In genomic region chr9:135929656-135930445, GRCh38 we compare ENCODE assay signal across 27 cellular contexts.
"Had no signal": no experiment of that assay in that cellular context is flagged by ENCODE, and none has a peak within 500 bp of the region (broad histone marks: within the 10 kb centered on the region; RNA-seq: fewer than 3 reads in every experiment).

No MANE protein-coding gene starts in this region.

- H3K27ac ChIP-seq: heart right ventricle, left lung, lower lobe of right lung, neural progenitor cell, right lobe of liver, stomach, thyroid gland, upper lobe of right lung had no signal

- FAIRE-seq: islet of Langerhans, small intestine had no signal

- ATAC-seq: activated CD8-positive, alpha-beta T cell treated with anti-CD3 and anti-CD28 coated beads for 36 hours; activated naive CD8-positive, alpha-beta T cell treated with anti-CD3 and anti-CD28 coated beads, Interleukin-2, amount 50 U/mL, for 24 hours; activated T-cell treated with anti-CD3 and anti-CD28 coated beads, Interleukin-2, amount 50 U/mL, for 4 hours; activated T-helper 17 cell treated with anti-CD3 and anti-CD28 coated beads, Interleukin-2, amount 50 U/mL, for 72 hours; esophagus mucosa; left lung; lower lobe of right lung; naive thymus-derived CD8-positive, alpha-beta T cell; right lobe of liver; stimulated activated naive B cell treated with anti-CD40 and anti-IgM and Interleukin-4, amounts not matched to agents 10 μg/mL and 1 μg/mL and 100 μg/mL, for 72 hours; upper lobe of right lung had no signal

- H3K27me3 ChIP-seq: heart right ventricle, left lung, neural progenitor cell, right lobe of liver, stomach, thyroid gland, upper lobe of right lung had no signal

- DNase-seq: activated B cell treated with CpG ODN at 0.5 μM for 24 hours; activated CD4-positive, alpha-beta T cell treated with anti-CD3 and anti-CD28 coated beads, Interleukin-2, amount 50 U/mL, for 1 hour; activated CD8-positive, alpha-beta T cell treated with anti-CD3 and anti-CD28 coated beads for 36 hours; activated gamma-delta T cell treated with Interleukin-2 at 50 U/mL for 16 hours; activated naive CD8-positive, alpha-beta T cell treated with anti-CD3 and anti-CD28 coated beads, Interleukin-2, amount 50 U/mL, for 24 hours; activated T-cell treated with anti-CD3 and anti-CD28 coated beads, Interleukin-2, amount 50 U/mL, for 4 hours; amygdala; caudate nucleus; cortex of kidney; endodermal cell; foreskin fibroblast; heart right ventricle; lower lobe of right lung; mesenchymal stem cell; naive thymus-derived CD8-positive, alpha-beta T cell; small intestine; stimulated activated CD4-positive, alpha-beta T cell treated with anti-CD3 and anti-CD28 coated beads, Interleukin-4, amount 100 ng/mL, for 4 hours; stimulated activated naive B cell treated with anti-CD40 and anti-IgM and Interleukin-4, amounts not matched to agents 10 μg/mL and 1 μg/mL and 100 μg/mL, for 72 hours; stomach; thyroid gland; upper lobe of right lung had no signal

- H3K4me1 ChIP-seq: lower lobe of right lung, neural progenitor cell, right lobe of liver, upper lobe of right lung had no signal

- H2AFZ ChIP-seq: neural progenitor cell had no signal

- H3K4me2 ChIP-seq: neural progenitor cell had no signal

- H3K9ac ChIP-seq: neural progenitor cell had no signal

- H3K4me3 ChIP-seq: heart right ventricle, left lung, lower lobe of right lung, neural progenitor cell, right lobe of liver, stomach, thyroid gland, upper lobe of right lung had no signal

- H3K36me3 ChIP-seq: neural progenitor cell had no signal

- H3K9me3 ChIP-seq: heart right ventricle, left lung, lower lobe of right lung, right lobe of liver, stomach, thyroid gland, upper lobe of right lung had no signal
